In genomic region chr3:98763814-98764691, GRCh38 we compare ENCODE assay signal across 12 cellular contexts. TPM values are rescaled to one million over a fixed set of nuclear protein-coding genes. Genes with fewer than 3 reads are reported as not detected.
DNase-seq lines count a peak whose midpoint lies in the region; ATAC-seq, FAIRE-seq and TF ChIP-seq lines count a peak whose summit lies in the region.
"Had no signal": no experiment of that assay in that cellular context is flagged by ENCODE, and none has a peak within 500 bp of the region (broad histone marks: within the 10 kb centered on the region; RNA-seq: fewer than 3 reads in every experiment).

No MANE protein-coding gene starts in this region.

- H4K20me1 ChIP-seq in H1 (replicated peaks in 1 of 2; ENCODE audit: control insufficient read depth in 1 of 2, insufficient read depth in 2 of 2, low read length in 2 of 2): no peaks in the 10 kb centered on the region

- H3K18ac ChIP-seq in H1 (ENCODE audit: extremely low read depth, low read length): no peak overlapping the region

- H3K14ac ChIP-seq in H1 (ENCODE audit: insufficient read length): no peak overlapping the region

- no peak for ATAC-seq in GM21786 (IDR thresholded peaks at IDR 0.05; ENCODE audit: unreplicated experiment)
- ATAC-seq in GM18909 (IDR thresholded peaks at IDR 0.05; ENCODE audit: poor library complexity, unreplicated experiment): no peak
- ATAC-seq: activated CD4-positive, alpha-beta T cell treated with anti-CD3 and anti-CD28 coated beads for 36 hours had no signal

- no peak overlapping the region for H3K9ac ChIP-seq in H1 (replicated peaks in 1 of 4; ENCODE audit: extremely low read depth in 1 of 4, low read depth in 3 of 4, low read length in 3 of 4)

- H3K79me2 ChIP-seq in H1 (ENCODE audit: control insufficient read depth in 1 of 2, insufficient read depth in 2 of 2, low read length in 2 of 2): no peaks in the 10 kb centered on the region

- TF ChIP-seq EP300 in H1 (IDR thresholded peaks at IDR 0.05; ENCODE audit: borderline replicate concordance in 1 of 2, low read depth in 2 of 2, low read length in 2 of 2): no peak

- H3K79me1 ChIP-seq in H1 (ENCODE audit: low read depth, low read length): no peaks in the 10 kb centered on the region

- DNase-seq in GF-D8 (lab: John Stamatoyannopoulos, UW) (peak; percentile 87), NB4 (ENCODE audit: low read depth) (peak; percentile 83), H1 (ENCODE audit: low read depth in 1 of 2, low spot score in 2 of 2) (no peak), progenitor cell of endocrine pancreas (ENCODE audit: low spot score, unreplicated experiment) (no peak), globus pallidus (ENCODE audit: low spot score) (no peak), DMS114 treated with DMSO at 0.1 percent for 48 hours (lab: John Stamatoyannopoulos, UW; ENCODE audit: unreplicated experiment) (no peak)
- DNase-seq: activated CD4-positive, alpha-beta T cell treated with anti-CD3 and anti-CD28 coated beads for 36 hours; occipital lobe; SHP77 had no signal

- H3K36me3 Mint-ChIP-seq in progenitor cell of endocrine pancreas (ENCODE audit: insufficient read depth): peaks cover 9% of the 10 kb centered on the region
- H3K36me3 Mint-ChIP-seq: activated naive CD8-positive, alpha-beta T cell had no signal

- H3K23ac ChIP-seq in H1 (ENCODE audit: insufficient read length): no peak overlapping the region

- no peak overlapping the region for H3K4me2 ChIP-seq in H1 (ENCODE audit: insufficient read depth in 1 of 2, low read depth in 2 of 2, low read length in 2 of 2)

- H4K5ac ChIP-seq in H1 (ENCODE audit: insufficient read length, low read depth, low read length): no peak overlapping the region

- 0 out of 2 replicates have a peak overlapping the region, but pooled peaks have one; percentile 27 for H2BK20ac ChIP-seq in H1 (ENCODE audit: low read length)

- no peak overlapping the region for H2BK12ac ChIP-seq in H1 (ENCODE audit: low read depth, low read length)

- H3K9me3 Mint-ChIP-seq in progenitor cell of endocrine pancreas (ENCODE audit: low read depth): no peaks in the 10 kb centered on the region

- no peak overlapping the region for H3K56ac ChIP-seq in H1 (replicated peaks; ENCODE audit: insufficient read length, low read depth, low read length)

- no peak overlapping the region for H2BK15ac ChIP-seq in H1 (ENCODE audit: low read length)

- no peaks in the 10 kb centered on the region for H3K27me3 ChIP-seq in H1 (replicated peaks in 1 of 4; ENCODE audit: control insufficient read depth in 3 of 4, extremely low read depth in 1 of 4, insufficient read depth in 3 of 4, low read length in 3 of 4)

- H3K4me3 ChIP-seq in NB4 (ENCODE audit: low read depth, low read length) (peak overlapping the region; percentile 82), H1 (ENCODE audit: extremely low read depth in 1 of 4, insufficient read depth in 2 of 4, low read depth in 3 of 4, low read length in 4 of 4) (no peak overlapping the region)

- POLR2A ChIA-PET in H1 (lab: Charles Lee; ENCODE audit: partially characterized antibody): no interaction called here

- TF ChIP-seq RAD21 in H1 (IDR thresholded peaks at IDR 0.05 in 1 of 2, conservative IDR thresholded peaks at IDR 0.05 in 1 of 2; ENCODE audit: low read depth in 2 of 2, low read length in 2 of 2): no peak

- peaks cover 46% of the 10 kb centered on the region for H3K4me1 Mint-ChIP-seq in progenitor cell of endocrine pancreas (ENCODE audit: low read depth)
- H3K4me1 Mint-ChIP-seq: activated CD4-positive, alpha-beta T cell treated with anti-CD3 and anti-CD28 coated beads for 36 hours had no signal

- no peak overlapping the region for H2AK5ac ChIP-seq in H1 (ENCODE audit: low read depth, low read length)

- H3K4me3 Mint-ChIP-seq in progenitor cell of endocrine pancreas (ENCODE audit: low read depth): no peak overlapping the region
- H3K4me3 Mint-ChIP-seq: activated CD4-positive, alpha-beta T cell treated with anti-CD3 and anti-CD28 coated beads for 36 hours; activated naive CD8-positive, alpha-beta T cell had no signal

- TF ChIP-seq CTCF in NB4 (IDR thresholded peaks at IDR 0.05; ENCODE audit: low read depth, low read length) (no peak), H1 (IDR thresholded peaks at IDR 0.05; ENCODE audit: control extremely low read depth in 1 of 3, insufficient read depth in 1 of 3, low read depth in 1 of 3, low read length in 3 of 3) (no peak), progenitor cell of endocrine pancreas (IDR thresholded peaks at IDR 0.05; ENCODE audit: unreplicated experiment) (no peak)

- no peak overlapping the region for H3K4ac ChIP-seq in H1 (replicated peaks; ENCODE audit: insufficient read length, low read depth, low read length)

- peaks cover 0 to 4% (median 0%) of the 10 kb centered on the region in 4 experiments; a peak in 1 of 7 replicates for H3K4me1 ChIP-seq in H1 (replicated peaks in 1 of 4; ENCODE audit: control insufficient read depth in 3 of 4, insufficient read depth in 4 of 4, low read length in 3 of 4)

- no peak overlapping the region for H2BK120ac ChIP-seq in H1 (replicated peaks; ENCODE audit: low read depth, low read length)

- H2BK5ac ChIP-seq in H1 (ENCODE audit: low read depth, low read length): no peak overlapping the region

- no peak overlapping the region for H3K27ac ChIP-seq in H1 (ENCODE audit: low read depth, low read length)

- H2AFZ ChIP-seq in H1 (ENCODE audit: low read length): no peak overlapping the region

- H3K9me3 ChIP-seq in H1 (ENCODE audit: insufficient read depth in 2 of 2, low read depth in 1 of 2, low read length in 1 of 2): no peaks in the 10 kb centered on the region

- CTCF ChIA-PET in H1 (lab: Charles Lee; ENCODE audit: partially characterized antibody): interaction anchor here (0.7 to 1.4 kb wide), 5 partner anchors 10 to 170 kb away, joined by 3 to 7 read pairs (median 3); no protein-coding TSS in a partner anchor

- no peak overlapping the region for H4K91ac ChIP-seq in H1 (replicated peaks; ENCODE audit: insufficient read length, low read length)

- no peaks in the 10 kb centered on the region for H3K23me2 ChIP-seq in H1 (ENCODE audit: low read depth, low read length)

- no peaks in the 10 kb centered on the region for H3K36me3 ChIP-seq in H1 (ENCODE audit: control insufficient read depth in 2 of 4, insufficient read depth in 4 of 4, low read length in 3 of 4)

- no peaks in the 10 kb centered on the region for H3K27me3 Mint-ChIP-seq in progenitor cell of endocrine pancreas

- peak overlapping the region; percentile 12 for H3K27ac Mint-ChIP-seq in progenitor cell of endocrine pancreas
- H3K27ac Mint-ChIP-seq: activated CD4-positive, alpha-beta T cell treated with anti-CD3 and anti-CD28 coated beads for 36 hours; activated naive CD8-positive, alpha-beta T cell had no signal

- no peak overlapping the region for H4K8ac ChIP-seq in H1 (ENCODE audit: extremely low read depth, insufficient read depth, low read length)

- WGBS in H1 (ENCODE audit: extremely low coverage in 1 of 2, insufficient coverage in 1 of 2, insufficient read length in 1 of 2, insufficient replicate concordance in 2 of 2, low coverage in 1 of 2, low lambda C conversion rate in 2 of 2, missing lambda C conversion rate in 1 of 2), 2 experiments: 75% methylated on average over 8 of the region's 8 CpGs; no CpG with 5 or more reads in 1 of the 2 experiments

- peak; percentile 77 for FAIRE-seq in H1 (lab: Jason Lieb, UNC)

- TF ChIP-seq POLR2A in NB4 (IDR thresholded peaks at IDR 0.05; ENCODE audit: extremely low read depth, insufficient read length) (no peak), H1 (IDR thresholded peaks at IDR 0.05; ENCODE audit: control extremely low read depth in 1 of 2, low read depth in 2 of 2, low read length in 2 of 2) (no peak)

TF ChIP-seq in H1, 55 proteins besides CTCF, POLR2A, EP300 and RAD21:
- TF ChIP-seq CHD2 (IDR thresholded peaks at IDR 0.05; ENCODE audit: low read length) (no peak), CHD1 (IDR thresholded peaks at IDR 0.05; ENCODE audit: low read depth, low read length) (no peak), SIRT6 (IDR thresholded peaks at IDR 0.05; ENCODE audit: low read length) (no peak), SRF (IDR thresholded peaks at IDR 0.05; ENCODE audit: low read depth, low read length) (no peak), KDM4A (IDR thresholded peaks at IDR 0.05; ENCODE audit: low read depth, low read length, severe bottlenecking) (no peak), SP2 (IDR thresholded peaks at IDR 0.05; ENCODE audit: low read length) (no peak), JUND (IDR thresholded peaks at IDR 0.05; ENCODE audit: low read length) (no peak), RNF2 (IDR thresholded peaks at IDR 0.05; ENCODE audit: borderline replicate concordance, low read depth, low read length, missing control alignments, poor library complexity, severe bottlenecking) (no peak), MAX (IDR thresholded peaks at IDR 0.05) (no peak), KDM1A (IDR thresholded peaks at IDR 0.05; ENCODE audit: borderline replicate concordance, low read length) (no peak), HDAC6 (IDR thresholded peaks at IDR 0.05; ENCODE audit: low read depth, low read length) (no peak)

RNA-seq across cellular contexts. Expression of gene ST3GAL6, which starts 0.9 kb away (rescaled TPM):
- 6.1 and 7.6 TPM in 2 replicates for total RNA-seq in H1 (2021; fragmentation: NEBNext Ultra II Directional; extraction: Animal tissue kit (Norgen Biotek cat#: 25700))
- polyA plus RNA-seq in H1 (2011; rRNA removed): 2.6 and 3.3 TPM in 2 replicates
- 4.4 TPM for polyA plus RNA-seq in H1 (2011; cell fraction: cytosol; rRNA removed)
- 4.8 TPM for polyA plus RNA-seq in H1 (2011; cell fraction: nucleus; rRNA removed)
- 3.2 to 6.0 TPM (median 4.5 TPM) in 4 replicates for polyA plus RNA-seq in H1 (2012, experiment 1 of 2)
- polyA plus RNA-seq in H1 (2012, experiment 2 of 2): 0.77 TPM
- polyA plus RNA-seq in H1 (2013, experiment 1 of 2): 4.7 TPM
- polyA plus RNA-seq in H1 (2013, experiment 2 of 2): 4.1 TPM
- polyA minus RNA-seq in H1 (2011; rRNA and poly(A)+ RNA removed): 3.9 and 5.4 TPM in 2 replicates
- polyA minus RNA-seq in H1 (2011; cell fraction: cytosol; rRNA and poly(A)+ RNA removed): 9.9 TPM
- 10.3 TPM for polyA minus RNA-seq in H1 (2011; cell fraction: nucleus; rRNA and poly(A)+ RNA removed)
- 46.8 and 49.2 TPM in 2 replicates for total RNA-seq in progenitor cell of endocrine pancreas
- total RNA-seq: activated CD4-positive, alpha-beta T cell treated with anti-CD3 and anti-CD28 coated beads for 36 hours had no signal

Comparison
In these comparisons a context has a peak if more than half of its experiments do, and no peak if none do; other contexts are left out.
1. DNase-seq: peak in GF-D8 (single experiment) and NB4 (single experiment); none in H1 (0 of 2), progenitor cell of endocrine pancreas (single experiment), globus pallidus (single experiment) and DMS114 treated with DMSO at 0.1 percent for 48 hours (single experiment).